ENCODE assay signal across 2 cellular contexts in genomic region chr1:56527548-56528302, GRCh38.
A peak's percentile ranks its signal among the peaks of the same experiment; 100 is the strongest.
TF ChIP-seq lines count a peak whose summit lies in the region.

No MANE protein-coding gene starts in this region.

TF ChIP-seq in GM23338, 12 proteins besides CTCF, POLR2A, EP300 and RAD21 (continued from another document):
- TF ChIP-seq ZNF462 (CRISPR knock-in tag; IDR thresholded peaks at IDR 0.05) (no peak), JUNB (IDR thresholded peaks at IDR 0.05; ENCODE audit: unreplicated experiment) (no peak), STAT1 (IDR thresholded peaks at IDR 0.05; ENCODE audit: unreplicated experiment) (no peak), ZNF331 (CRISPR knock-in tag; IDR thresholded peaks at IDR 0.05; ENCODE audit: low read depth) (no peak), NANOG (IDR thresholded peaks at IDR 0.05; ENCODE audit: borderline replicate concordance) (no peak), EZH2 (IDR thresholded peaks at IDR 0.05; ENCODE audit: low read depth, unreplicated experiment) (no peak), POLR2AphosphoS5 (IDR thresholded peaks at IDR 0.05; ENCODE audit: low read depth) (no peak), EZH2phosphoT487 (IDR thresholded peaks at IDR 0.05; ENCODE audit: unreplicated experiment) (no peak), ETS1 (IDR thresholded peaks at IDR 0.05) (no peak), REST (IDR thresholded peaks at IDR 0.05; ENCODE audit: unreplicated experiment) (no peak), CREB1 (CRISPR knock-in tag; IDR thresholded peaks at IDR 0.05; ENCODE audit: low read depth) (no peak)

TF ChIP-seq in K562, 482 proteins besides CTCF, POLR2A, EP300 and RAD21 (continued from another document):
- no peak for TF ChIP-seq PBX2 (CRISPR knock-in tag; IDR thresholded peaks at IDR 0.05; ENCODE audit: low read depth)
- TF ChIP-seq PBX2 (tag; conservative IDR thresholded peaks at IDR 0.05; ENCODE audit: low read depth) = peak; percentile 78
- peak; percentile 43 for TF ChIP-seq MEIS2 (IDR thresholded peaks at IDR 0.05; ENCODE audit: partially characterized antibody)
